In the genomic region with DNA sequence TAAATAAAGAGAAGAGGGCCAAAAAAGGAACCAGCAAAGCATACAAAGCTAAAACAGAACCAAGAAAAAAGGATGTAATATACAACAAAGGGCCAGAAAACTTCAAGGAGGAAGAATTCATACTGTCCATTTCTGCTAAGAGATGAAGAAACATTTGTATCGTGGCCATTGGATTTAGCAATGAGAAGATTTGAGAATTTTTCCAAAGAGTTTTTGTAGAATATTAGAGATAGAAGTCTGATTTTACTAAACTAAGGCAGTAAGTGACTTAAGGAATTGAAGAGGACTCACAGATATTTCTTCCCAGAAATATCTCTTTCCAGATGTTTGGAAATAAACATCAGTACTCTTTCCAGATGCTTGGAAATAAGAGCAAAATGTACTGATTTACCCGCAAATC, we compare ENCODE assay signal across 33 cellular contexts.
"Had no signal": no experiment of that assay in that cellular context is flagged by ENCODE, and none has a peak within 500 bp of the region (broad histone marks: within the 10 kb centered on the region; RNA-seq: fewer than 3 reads in every experiment).

No MANE protein-coding gene starts in this region.

- H3K36me3 ChIP-seq: ascending aorta, cardiac muscle cell had no signal

- H3K4me3 ChIP-seq: ascending aorta, cardiac muscle cell had no signal

- FAIRE-seq: bronchial epithelial cell, TTC549 had no signal

- H3K27me3 ChIP-seq: ascending aorta, cardiac muscle cell had no signal

- ATAC-seq: activated CD8-positive, alpha-beta T cell treated with anti-CD3 and anti-CD28 coated beads for 36 hours; activated naive CD4-positive, alpha-beta T cell treated with anti-CD3 and anti-CD28 coated beads, Interleukin-2, amount 50 U/mL, for 72 hours; activated T-cell treated with anti-CD3 and anti-CD28 coated beads, Interleukin-2, amount 50 U/mL, for 4 hours; activated T-cell treated with anti-CD3 and anti-CD28 coated beads, Interleukin-2, amount 50 U/mL, for 72 hours; activated T-helper 17 cell treated with anti-CD3 and anti-CD28 coated beads, Interleukin-2, amount 50 U/mL, for 72 hours had no signal

- H3K27ac ChIP-seq: ascending aorta, cardiac muscle cell, VCaP had no signal

- DNase-seq: activated B cell treated with CpG ODN at 0.5 μM for 24 hours; activated CD4-positive, alpha-beta memory T cell treated with anti-CD3 and anti-CD28 coated beads for 36 hours; activated CD4-positive, alpha-beta T cell treated with anti-CD3 and anti-CD28 coated beads for 4 hours; activated CD4-positive, alpha-beta T cell treated with anti-CD3 and anti-CD28 coated beads, Interleukin-2, amount 10 ng/mL, durations not matched to agents 24 days and 14 days; activated CD4-positive, alpha-beta T cell treated with anti-CD3 and anti-CD28 coated beads, Interleukin-2, amount 50 U/mL, for 1 hour; activated CD4-positive, alpha-beta T cell treated with anti-CD3 and anti-CD28 coated beads, Interleukin-2, amount 50 U/mL, for 4 hours; activated CD4-positive, CD25-positive, alpha-beta regulatory T cell treated with anti-CD3 and anti-CD28 coated beads, Interleukin-2, amount 50 U/mL, for 72 hours; activated CD8-positive, alpha-beta memory T cell treated with anti-CD3 and anti-CD28 coated beads, Interleukin-2, amount 50 U/mL, for 4 hours; activated CD8-positive, alpha-beta T cell treated with anti-CD3 and anti-CD28 coated beads for 36 hours; activated effector memory CD4-positive, alpha-beta T cell treated with anti-CD3 and anti-CD28 coated beads, Interleukin-2, amount 50 U/mL, for 16 hours; activated gamma-delta T cell treated with Interleukin-2 at 50 U/mL for 16 hours; activated naive CD4-positive, alpha-beta T cell; activated naive CD4-positive, alpha-beta T cell treated with anti-CD3 and anti-CD28 coated beads for 36 hours; activated naive CD4-positive, alpha-beta T cell treated with anti-CD3 and anti-CD28 coated beads, Interleukin-2, amount 50 U/mL, for 16 hours; activated naive CD8-positive, alpha-beta T cell treated with anti-CD3 and anti-CD28 coated beads for 36 hours; activated T-cell treated with anti-CD3 and anti-CD28 coated beads for 4 hours; activated T-cell treated with anti-CD3 and anti-CD28 coated beads, Interleukin-2, amount 50 U/mL, for 1 hour; activated T-cell treated with anti-CD3 and anti-CD28 coated beads, Interleukin-2, amount 50 U/mL, for 4 hours; activated T-cell treated with anti-CD3 and anti-CD28 coated beads, Interleukin-2, amount 50 U/mL, for 72 hours; amygdala; anterior cingulate cortex; caudate nucleus; cerebellar nuclear complex; T-helper 1 cell; T-helper 2 cell; T-helper 9 cell had no signal
